20 cellular contexts compared by ENCODE assay signal in the genomic region with DNA sequence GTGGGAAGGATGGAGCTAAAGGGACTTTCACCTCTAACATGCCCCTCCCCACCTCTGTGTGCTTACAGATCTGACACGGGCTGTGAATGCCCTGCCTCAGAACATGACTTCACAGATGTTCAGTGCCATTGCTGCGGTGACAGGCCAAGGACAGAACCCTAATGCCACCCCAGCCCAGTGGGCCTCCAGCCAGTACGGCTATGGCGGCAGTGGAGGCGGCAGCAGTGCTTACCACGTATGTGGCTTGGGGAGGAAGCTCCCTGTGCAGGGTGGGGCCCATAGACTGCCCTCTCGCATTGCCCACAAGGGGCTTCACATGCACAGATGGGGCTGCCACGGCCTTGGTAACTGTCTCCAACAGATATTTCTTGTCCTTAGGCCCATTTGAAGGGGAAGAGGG. TPM values are rescaled to one million over a fixed set of nuclear protein-coding genes. Genes with fewer than 3 reads are reported as not detected.
DNase-seq lines count a peak whose midpoint lies in the region; ATAC-seq, FAIRE-seq and TF ChIP-seq lines count a peak whose summit lies in the region.
"Had no signal": no experiment of that assay in that cellular context is flagged by ENCODE, and none has a peak within 500 bp of the region (broad histone marks: within the 10 kb centered on the region; RNA-seq: fewer than 3 reads in every experiment).

No MANE protein-coding gene starts in this region.

- no peak overlapping the region for H3K18ac ChIP-seq in neuronal stem cell (ENCODE audit: low read length)
- H3K18ac ChIP-seq in mesendoderm (ENCODE audit: low read length): no peak overlapping the region

- TF ChIP-seq RAD21 in HepG2 (CRISPR knock-in tag; IDR thresholded peaks at IDR 0.05): no peak

- in situ Hi-C loops in HepG2 (cut with HindIII; ENCODE audit: extremely low pct_ligation_motif_present, low pct_unique_long_range_greater_than_20kb): no loop called here

- no peaks in the 10 kb centered on the region for H3K79me2 ChIP-seq in HepG2 (ENCODE audit: insufficient read depth, low read length)
- H3K79me2 ChIP-seq in mesendoderm (ENCODE audit: control insufficient read depth, insufficient read depth, low read length): no peaks in the 10 kb centered on the region

- TF ChIP-seq CTCF in HepG2 (CRISPR knock-in tag; IDR thresholded peaks at IDR 0.05): no peak
- no peak for TF ChIP-seq CTCF in right lobe of liver (IDR thresholded peaks at IDR 0.05)
- TF ChIP-seq CTCF in gastroesophageal sphincter (IDR thresholded peaks at IDR 0.05): no peak

- no peak overlapping the region for H4K5ac ChIP-seq in mesendoderm (ENCODE audit: low read length)

- no peak overlapping the region for H3K4me3 ChIP-seq in HepG2 (replicated peaks in 1 of 3; ENCODE audit: insufficient read depth in 1 of 3, low read depth in 2 of 3, low read length in 3 of 3)
- no peak overlapping the region for H3K4me3 ChIP-seq in right lobe of liver
- no peak overlapping the region for H3K4me3 ChIP-seq in neuronal stem cell (ENCODE audit: low read length in 2 of 2)
- H3K4me3 ChIP-seq in mesendoderm (ENCODE audit: low read length): no peak overlapping the region
- H3K4me3 ChIP-seq in gastroesophageal sphincter: no peak overlapping the region
- H3K4me3 ChIP-seq: A549 had no signal

- H4K20me1 ChIP-seq in HepG2 (ENCODE audit: insufficient read depth, low read length): no peaks in the 10 kb centered on the region

- intact Hi-C loops in HepG2 (cut with micrococcal nuclease; ENCODE audit: unreplicated experiment): no loop called here
- intact Hi-C loops in right lobe of liver (cut with DNase I): no loop called here

- no peak overlapping the region for H2AK5ac ChIP-seq in neuronal stem cell (ENCODE audit: low read depth, low read length)
- no peak overlapping the region for H2AK5ac ChIP-seq in mesendoderm (ENCODE audit: low read length)

- no peak for TF ChIP-seq EP300 in HepG2 (IDR thresholded peaks at IDR 0.05; ENCODE audit: low read depth in 2 of 2, low read length in 2 of 2)
- no peak for TF ChIP-seq EP300 in HepG2 (CRISPR knock-in tag; IDR thresholded peaks at IDR 0.05; ENCODE audit: borderline replicate concordance)
- no peak for TF ChIP-seq EP300 in gastroesophageal sphincter (IDR thresholded peaks at IDR 0.05)

- H2BK120ac ChIP-seq in neuronal stem cell (ENCODE audit: low read depth, low read length): no peak overlapping the region
- no peak overlapping the region for H2BK120ac ChIP-seq in mesendoderm (ENCODE audit: low read depth, low read length)

- no peak overlapping the region for H2BK12ac ChIP-seq in neuronal stem cell (ENCODE audit: low read length)

- no peak overlapping the region for H3K14ac ChIP-seq in neuronal stem cell (ENCODE audit: low read length)

- H3K23ac ChIP-seq in neuronal stem cell (ENCODE audit: low read depth, low read length, poor library complexity) (peak overlapping the region; percentile 25), mesendoderm (ENCODE audit: low read length) (no peak overlapping the region)

- H3K9me3 ChIP-seq in HepG2 (ENCODE audit: low read length) (no peaks in the 10 kb centered on the region), right lobe of liver (no peaks in the 10 kb centered on the region), neuronal stem cell (replicated peaks in 1 of 2; ENCODE audit: control insufficient read depth in 2 of 2, insufficient read depth in 1 of 2, low read depth in 1 of 2, low read length in 2 of 2) (no peaks in the 10 kb centered on the region), gastroesophageal sphincter (no peaks in the 10 kb centered on the region)
- H3K9me3 ChIP-seq: A549, BE2C had no signal

- H3K9ac ChIP-seq in HepG2 (ENCODE audit: insufficient read depth, low read depth, low read length): no peak overlapping the region
- no peak overlapping the region for H3K9ac ChIP-seq in neuronal stem cell (ENCODE audit: low read depth, low read length, poor library complexity)
- H3K9ac ChIP-seq in mesendoderm (ENCODE audit: low read length): no peak overlapping the region

- WGBS in HepG2 (ENCODE audit: low lambda C conversion rate): 67% methylated on average over 2 of the region's 8 CpGs
- WGBS in right lobe of liver (ENCODE audit: insufficient coverage, low coverage, low lambda C conversion rate, missing lambda C conversion rate): no CpG with 5 or more reads among the region's 8 CpGs
- WGBS in neuronal stem cell (ENCODE audit: extremely low coverage in 2 of 2, insufficient read length in 2 of 2, insufficient replicate concordance in 1 of 2), 2 donors: no CpG with 5 or more reads among the region's 8 CpGs
- no CpG with 5 or more reads among the region's 8 CpGs for WGBS in mesendoderm (ENCODE audit: extremely low coverage, insufficient coverage, low lambda C conversion rate)
- 70% methylated on average over 5 of the region's 8 CpGs; no CpG with 5 or more reads in 1 of the 2 donors for WGBS in gastroesophageal sphincter (ENCODE audit: low coverage in 1 of 2), 2 donors

- H3K36me3 ChIP-seq in HepG2 (replicated peaks in 1 of 2; ENCODE audit: control insufficient read depth in 1 of 2, insufficient read depth in 2 of 2, low read length in 2 of 2) (peaks cover 36 to 66% of the 10 kb centered on the region in 2 experiments), right lobe of liver (peaks cover 6 to 82% (median 44%) of the 10 kb centered on the region in 4 donors), neuronal stem cell (replicated peaks in 1 of 2; ENCODE audit: control insufficient read depth in 2 of 2, insufficient read depth in 2 of 2, low read length in 2 of 2) (peaks cover 71 to 94% of the 10 kb centered on the region in 2 donors), mesendoderm (ENCODE audit: control insufficient read depth, insufficient read depth, low read length) (peaks cover 40% of the 10 kb centered on the region), gastroesophageal sphincter (peaks cover 0 to 100% of the 10 kb centered on the region in 2 donors)

- peaks cover 79% of the 10 kb centered on the region for H3K4me1 ChIP-seq in HepG2 (ENCODE audit: insufficient read depth, low read length)
- peaks cover 0 to 26% (median 8%) of the 10 kb centered on the region in 4 donors for H3K4me1 ChIP-seq in right lobe of liver
- peaks cover 16% of the 10 kb centered on the region in 2 donors for H3K4me1 ChIP-seq in neuronal stem cell (ENCODE audit: control insufficient read depth in 2 of 2, insufficient read depth in 1 of 2, low read depth in 1 of 2, low read length in 2 of 2)
- no peaks in the 10 kb centered on the region for H3K4me1 ChIP-seq in mesendoderm (ENCODE audit: control insufficient read depth, low read depth, low read length)
- H3K4me1 ChIP-seq in gastroesophageal sphincter: no peaks in the 10 kb centered on the region
- H3K4me1 ChIP-seq: BE2C had no signal

- DNase-seq in HepG2 (ENCODE audit: low spot score): no peak
- no peak for DNase-seq in right lobe of liver
- DNase-seq in neuronal stem cell (ENCODE audit: low spot score): no peak
- DNase-seq in mesendoderm: no peak
- no peak for DNase-seq in left lobe of liver (ENCODE audit: low spot score)
- DNase-seq: BE2C; CD4-positive, alpha-beta memory T cell; DMS153; DMS79 treated with DMSO at 0.1 percent for 48 hours; EL had no signal

- H2AFZ ChIP-seq in HepG2 (ENCODE audit: low read length) (no peak overlapping the region), neuronal stem cell (ENCODE audit: low read length) (no peak overlapping the region)

- ATAC-seq in HepG2 (no peak), right lobe of liver (no peak), gastroesophageal sphincter (no peak), GM21526 (IDR thresholded peaks at IDR 0.05; ENCODE audit: low FRiP score, unreplicated experiment) (no peak), left lobe of liver (no peak)
- ATAC-seq: A549, HCT116 had no signal

- H4K91ac ChIP-seq in neuronal stem cell (ENCODE audit: low read depth, low read length, poor library complexity): no peak overlapping the region

- H3K27ac ChIP-seq in HepG2 (ENCODE audit: extremely low read length, insufficient read depth, low read length): peak overlapping the region; percentile 91
- no peak overlapping the region for H3K27ac ChIP-seq in right lobe of liver
- peak overlapping the region; percentile 77 for H3K27ac ChIP-seq in cingulate gyrus (ENCODE audit: low read depth, low read length)
- H3K27ac ChIP-seq in neuronal stem cell (replicated peaks; ENCODE audit: low read length): no peak overlapping the region
- H3K27ac ChIP-seq in mesendoderm (ENCODE audit: low read depth, low read length): no peak overlapping the region
- no peak overlapping the region for H3K27ac ChIP-seq in gastroesophageal sphincter
- H3K27ac ChIP-seq: C4-2B had no signal

- POLR2A ChIA-PET in HepG2 (lab: Yijun Ruan, JAX): interaction anchor here (1.1 to 8.2 kb wide), 4 partner anchors 11 to 38 kb away, joined by 3 to 145 read pairs (median 20); partner anchors contain the start of genes PROCA1, RPL23A, SDF2 and SUPT6H

- BruUV-seq in HepG2 (replicated peaks; lab: Mats Ljungman, UMichigan): no TSS peak

- H3K4me2 ChIP-seq in HepG2 (ENCODE audit: low read depth, low read length) (no peak overlapping the region), neuronal stem cell (ENCODE audit: insufficient read depth, low read length, poor library complexity, severe bottlenecking) (no peak overlapping the region), mesendoderm (ENCODE audit: low read length) (no peak overlapping the region)
- H3K4me2 ChIP-seq: A549 had no signal

- no peak overlapping the region for H2BK5ac ChIP-seq in neuronal stem cell (ENCODE audit: low read length)
- H2BK5ac ChIP-seq in mesendoderm (ENCODE audit: low read length): no peak overlapping the region

- CTCF ChIA-PET in HepG2 (lab: Yijun Ruan, JAX; ENCODE audit: low intra/inter-chr PET ratio, low total read pairs): no interaction called here

- H4K8ac ChIP-seq in neuronal stem cell (ENCODE audit: low read depth, low read length): no peak overlapping the region
- no peak overlapping the region for H4K8ac ChIP-seq in mesendoderm (ENCODE audit: low read depth, low read length)

- no peaks in the 10 kb centered on the region for H3K79me1 ChIP-seq in neuronal stem cell (ENCODE audit: low read depth, low read length)
- H3K79me1 ChIP-seq in mesendoderm (ENCODE audit: low read length): no peaks in the 10 kb centered on the region

- no peak overlapping the region for H3K56ac ChIP-seq in mesendoderm (ENCODE audit: low read length)

- H2BK15ac ChIP-seq in neuronal stem cell (ENCODE audit: low read length): no peak overlapping the region
- H2BK15ac ChIP-seq in mesendoderm (replicated peaks; ENCODE audit: low read depth): no peak overlapping the region

- H3K4ac ChIP-seq in neuronal stem cell (ENCODE audit: low read length) (no peak overlapping the region), mesendoderm (ENCODE audit: low read depth, low read length) (no peak overlapping the region)

- no peak for FAIRE-seq in HepG2 (lab: Jason Lieb, UNC)
- FAIRE-seq: A549, D721Med, G401.6, GM12892, H54 had no signal

- TF ChIP-seq POLR2A in HepG2 (IDR thresholded peaks at IDR 0.05; ENCODE audit: insufficient read depth in 1 of 2, low read depth in 2 of 2, low read length in 2 of 2): no peak
- TF ChIP-seq POLR2A in right lobe of liver (IDR thresholded peaks at IDR 0.05): no peak
- TF ChIP-seq POLR2A in gastroesophageal sphincter (IDR thresholded peaks at IDR 0.05): no peak

- H3K27me3 ChIP-seq in HepG2 (ENCODE audit: control insufficient read depth in 1 of 2, insufficient read depth in 2 of 2, low read length in 2 of 2) (no peaks in the 10 kb centered on the region), right lobe of liver (no peaks in the 10 kb centered on the region), neuronal stem cell (ENCODE audit: control insufficient read depth in 3 of 3, insufficient read depth in 3 of 3, low read depth in 1 of 3, low read length in 3 of 3) (no peaks in the 10 kb centered on the region), mesendoderm (ENCODE audit: insufficient read depth, low read length, poor library complexity) (no peaks in the 10 kb centered on the region), gastroesophageal sphincter (no peaks in the 10 kb centered on the region)
- H3K27me3 ChIP-seq: BE2C had no signal

RNA-seq across cellular contexts. Expression of gene PROCA1, which starts 11.4 kb away (rescaled TPM):
- total RNA-seq in HepG2 (2016; rRNA removed; fragmentation: Illumina TruSeq; extraction: Trizol) (0.31 and 0.73 TPM in 2 replicates), right lobe of liver (under 1 TPM in 5 of 6 experiments, not detected in 1; 0.18 to 0.97 (median 0.54) TPM), gastroesophageal sphincter (1 to 10 TPM in 2 of 4 donors, under 1 TPM in 1, not detected in 1; 0.40 to 1.9 (median 1.1) TPM), left lobe of liver (0.73 TPM)
- 0.26 and 0.71 TPM in 2 replicates for total RNA-seq in HepG2 (2016; cell fraction: cytosol; rRNA removed; fragmentation: Illumina TruSeq; extraction: Trizol; ENCODE audit: low read depth)
- total RNA-seq in HepG2 (2016; cell fraction: insoluble cytoplasmic fraction; rRNA removed; fragmentation: Illumina TruSeq; extraction: Trizol): 0.63 TPM in 1 of 2 replicates, not detected in the other
- total RNA-seq in HepG2 (2016; cell fraction: membrane; rRNA removed; fragmentation: Illumina TruSeq; extraction: Trizol): 0.52 and 0.93 TPM in 2 replicates
- 1.1 and 1.5 TPM in 2 replicates for total RNA-seq in HepG2 (2016; cell fraction: nucleus; rRNA removed; fragmentation: Illumina TruSeq; extraction: Trizol)
- polyA plus RNA-seq in HepG2 (2011; rRNA removed): 0.82 and 1.5 TPM in 2 replicates
- polyA plus RNA-seq in HepG2 (2011; cell fraction: cytosol; rRNA removed): 0.66 and 0.71 TPM in 2 replicates
- polyA plus RNA-seq in HepG2 (2011; cell fraction: nucleus; rRNA removed): 8.7 and 9.4 TPM in 2 replicates
- 0.89 and 1.1 TPM in 2 replicates for polyA plus RNA-seq in HepG2 (2012)
- polyA plus RNA-seq in HepG2 (2016; cell fraction: cytosol; fragmentation: Illumina TruSeq; extraction: Trizol; ENCODE audit: low read depth): 0.14 and 0.16 TPM in 2 replicates
- 0.33 TPM in 2 replicates for polyA plus RNA-seq in HepG2 (2016; cell fraction: insoluble cytoplasmic fraction; fragmentation: Illumina TruSeq; extraction: Trizol; ENCODE audit: low read depth)
- 0.15 and 0.31 TPM in 2 replicates for polyA plus RNA-seq in HepG2 (2016; cell fraction: membrane; fragmentation: Illumina TruSeq; extraction: Trizol; ENCODE audit: low read depth)
- polyA plus RNA-seq in HepG2 (2016; cell fraction: nucleus; fragmentation: Illumina TruSeq; extraction: Trizol; ENCODE audit: insufficient read depth, low read depth): 4.4 and 5.4 TPM in 2 replicates
- polyA minus RNA-seq in HepG2 (2011; rRNA and poly(A)+ RNA removed; ENCODE audit: low replicate concordance): 1.5 and 5.1 TPM in 2 replicates
- polyA minus RNA-seq in HepG2 (2011; cell fraction: cytosol; rRNA and poly(A)+ RNA removed): 1.1 TPM in 1 of 2 replicates, not detected in the other
- 1.1 and 3.2 TPM in 2 replicates for polyA minus RNA-seq in HepG2 (2011; cell fraction: nucleus; rRNA and poly(A)+ RNA removed)
- 24.4 TPM for polyA plus RNA-seq in neuronal stem cell (2013, experiment 1 of 2)
- polyA plus RNA-seq in neuronal stem cell (2013, experiment 2 of 2): 25.2 TPM
- 11.0 TPM for polyA plus RNA-seq in mesendoderm (2013, experiment 1 of 2)
- polyA plus RNA-seq in mesendoderm (2013, experiment 2 of 2): 12.3 TPM

RNA-seq across cellular contexts. Expression of gene RAB34, which starts 17.4 kb away (rescaled TPM):
- total RNA-seq in HepG2 (2016; rRNA removed; fragmentation: Illumina TruSeq; extraction: Trizol) (0.49 TPM in 1 of 2 replicates, not detected in the other), right lobe of liver (10 to 100 TPM in 1 of 6 experiments, 1 to 10 TPM in 5; 2.5 to 12.5 (median 4.7) TPM), gastroesophageal sphincter (100 to 1,000 TPM; 185 to 219 (median 196) TPM), left lobe of liver (4.9 TPM)
- total RNA-seq in HepG2 (2016; cell fraction: cytosol; rRNA removed; fragmentation: Illumina TruSeq; extraction: Trizol; ENCODE audit: low read depth): not detected in 2 replicates
- 0.17 TPM in 1 of 2 replicates, not detected in the other for total RNA-seq in HepG2 (2016; cell fraction: insoluble cytoplasmic fraction; rRNA removed; fragmentation: Illumina TruSeq; extraction: Trizol)
- 0.41 TPM in 1 of 2 replicates, not detected in the other for total RNA-seq in HepG2 (2016; cell fraction: membrane; rRNA removed; fragmentation: Illumina TruSeq; extraction: Trizol)
- total RNA-seq in HepG2 (2016; cell fraction: nucleus; rRNA removed; fragmentation: Illumina TruSeq; extraction: Trizol): not detected in 2 replicates
- not detected in 2 replicates for polyA plus RNA-seq in HepG2 (2011; rRNA removed)
- 0.16 and 0.24 TPM in 2 replicates for polyA plus RNA-seq in HepG2 (2011; cell fraction: cytosol; rRNA removed)
- 0.31 and 0.50 TPM in 2 replicates for polyA plus RNA-seq in HepG2 (2011; cell fraction: nucleus; rRNA removed)
- not detected in 2 replicates for polyA plus RNA-seq in HepG2 (2012)
- polyA plus RNA-seq in HepG2 (2016; cell fraction: cytosol; fragmentation: Illumina TruSeq; extraction: Trizol; ENCODE audit: low read depth): not detected in 2 replicates
- polyA plus RNA-seq in HepG2 (2016; cell fraction: insoluble cytoplasmic fraction; fragmentation: Illumina TruSeq; extraction: Trizol; ENCODE audit: low read depth): 0.43 TPM in 1 of 2 replicates, not detected in the other
- polyA plus RNA-seq in HepG2 (2016; cell fraction: membrane; fragmentation: Illumina TruSeq; extraction: Trizol; ENCODE audit: low read depth): not detected in 2 replicates
- 1.2 TPM in 1 of 2 replicates, not detected in the other for polyA plus RNA-seq in HepG2 (2016; cell fraction: nucleus; fragmentation: Illumina TruSeq; extraction: Trizol; ENCODE audit: insufficient read depth, low read depth)
- 0.36 and 236 TPM in 2 replicates for polyA minus RNA-seq in HepG2 (2011; rRNA and poly(A)+ RNA removed; ENCODE audit: low replicate concordance)
- polyA minus RNA-seq in HepG2 (2011; cell fraction: cytosol; rRNA and poly(A)+ RNA removed): 1.6 and 2.4 TPM in 2 replicates
- polyA minus RNA-seq in HepG2 (2011; cell fraction: nucleus; rRNA and poly(A)+ RNA removed): 0.52 and 0.62 TPM in 2 replicates
- 76.6 TPM for polyA plus RNA-seq in neuronal stem cell (2013, experiment 1 of 2)
- 73.6 TPM for polyA plus RNA-seq in neuronal stem cell (2013, experiment 2 of 2)
- polyA plus RNA-seq in mesendoderm (2013, experiment 1 of 2): 168 TPM
- 165 TPM for polyA plus RNA-seq in mesendoderm (2013, experiment 2 of 2)

RNA-seq across cellular contexts. Expression of gene RPL23A, which starts 19.5 kb away (rescaled TPM):
- total RNA-seq in HepG2 (2016; rRNA removed; fragmentation: Illumina TruSeq; extraction: Trizol) (1,771 and 1,936 TPM in 2 replicates), right lobe of liver (100 to 1,000 TPM; 212 to 464 (median 362) TPM), gastroesophageal sphincter (100 to 1,000 TPM; 317 to 834 (median 683) TPM), left lobe of liver (346 TPM)
- 2,822 and 3,167 TPM in 2 replicates for total RNA-seq in HepG2 (2016; cell fraction: cytosol; rRNA removed; fragmentation: Illumina TruSeq; extraction: Trizol; ENCODE audit: low read depth)
- 1,674 and 1,907 TPM in 2 replicates for total RNA-seq in HepG2 (2016; cell fraction: insoluble cytoplasmic fraction; rRNA removed; fragmentation: Illumina TruSeq; extraction: Trizol)
- 3,777 and 4,030 TPM in 2 replicates for total RNA-seq in HepG2 (2016; cell fraction: membrane; rRNA removed; fragmentation: Illumina TruSeq; extraction: Trizol)
- total RNA-seq in HepG2 (2016; cell fraction: nucleus; rRNA removed; fragmentation: Illumina TruSeq; extraction: Trizol): 614 and 698 TPM in 2 replicates
- polyA plus RNA-seq in HepG2 (2011; rRNA removed): 1,550 and 1,876 TPM in 2 replicates
- polyA plus RNA-seq in HepG2 (2011; cell fraction: cytosol; rRNA removed): 799 and 1,152 TPM in 2 replicates
- 254 and 402 TPM in 2 replicates for polyA plus RNA-seq in HepG2 (2011; cell fraction: nucleus; rRNA removed)
- 2,570 and 3,235 TPM in 2 replicates for polyA plus RNA-seq in HepG2 (2012)
- 2,876 and 3,535 TPM in 2 replicates for polyA plus RNA-seq in HepG2 (2016; cell fraction: cytosol; fragmentation: Illumina TruSeq; extraction: Trizol; ENCODE audit: low read depth)
- polyA plus RNA-seq in HepG2 (2016; cell fraction: insoluble cytoplasmic fraction; fragmentation: Illumina TruSeq; extraction: Trizol; ENCODE audit: low read depth): 1,761 and 1,897 TPM in 2 replicates
- 3,540 and 3,833 TPM in 2 replicates for polyA plus RNA-seq in HepG2 (2016; cell fraction: membrane; fragmentation: Illumina TruSeq; extraction: Trizol; ENCODE audit: low read depth)
- polyA plus RNA-seq in HepG2 (2016; cell fraction: nucleus; fragmentation: Illumina TruSeq; extraction: Trizol; ENCODE audit: insufficient read depth, low read depth): 1,018 and 1,064 TPM in 2 replicates
- 414 and 1,016 TPM in 2 replicates for polyA minus RNA-seq in HepG2 (2011; rRNA and poly(A)+ RNA removed; ENCODE audit: low replicate concordance)
- 538 and 592 TPM in 2 replicates for polyA minus RNA-seq in HepG2 (2011; cell fraction: cytosol; rRNA and poly(A)+ RNA removed)
- polyA minus RNA-seq in HepG2 (2011; cell fraction: nucleus; rRNA and poly(A)+ RNA removed): 303 and 433 TPM in 2 replicates
- 3,397 TPM for polyA plus RNA-seq in neuronal stem cell (2013, experiment 1 of 2)
- 3,279 TPM for polyA plus RNA-seq in neuronal stem cell (2013, experiment 2 of 2)
- 3,789 TPM for polyA plus RNA-seq in mesendoderm (2013, experiment 1 of 2)
- 3,812 TPM for polyA plus RNA-seq in mesendoderm (2013, experiment 2 of 2)

RNA-seq across cellular contexts. Expression of gene TLCD1, which starts 25.8 kb away (rescaled TPM):
- 9.6 and 19.6 TPM in 2 replicates for total RNA-seq in HepG2 (2016; rRNA removed; fragmentation: Illumina TruSeq; extraction: Trizol)
- total RNA-seq in HepG2 (2016; cell fraction: cytosol; rRNA removed; fragmentation: Illumina TruSeq; extraction: Trizol; ENCODE audit: low read depth): 10.7 and 11.5 TPM in 2 replicates
- total RNA-seq in HepG2 (2016; cell fraction: insoluble cytoplasmic fraction; rRNA removed; fragmentation: Illumina TruSeq; extraction: Trizol): 10.3 and 16.0 TPM in 2 replicates
- 10.0 and 16.0 TPM in 2 replicates for total RNA-seq in HepG2 (2016; cell fraction: membrane; rRNA removed; fragmentation: Illumina TruSeq; extraction: Trizol)
- 9.9 and 10.3 TPM in 2 replicates for total RNA-seq in HepG2 (2016; cell fraction: nucleus; rRNA removed; fragmentation: Illumina TruSeq; extraction: Trizol)
- polyA plus RNA-seq in HepG2 (2011; rRNA removed): 14.9 and 18.1 TPM in 2 replicates
- 20.9 and 25.5 TPM in 2 replicates for polyA plus RNA-seq in HepG2 (2011; cell fraction: cytosol; rRNA removed)
- polyA plus RNA-seq in HepG2 (2011; cell fraction: nucleus; rRNA removed): 6.9 and 8.8 TPM in 2 replicates
- 10.5 and 12.7 TPM in 2 replicates for polyA plus RNA-seq in HepG2 (2012)
- polyA plus RNA-seq in HepG2 (2016; cell fraction: cytosol; fragmentation: Illumina TruSeq; extraction: Trizol; ENCODE audit: low read depth): 11.3 and 18.1 TPM in 2 replicates
- polyA plus RNA-seq in HepG2 (2016; cell fraction: insoluble cytoplasmic fraction; fragmentation: Illumina TruSeq; extraction: Trizol; ENCODE audit: low read depth): 10.2 and 11.3 TPM in 2 replicates
- 11.2 and 17.1 TPM in 2 replicates for polyA plus RNA-seq in HepG2 (2016; cell fraction: membrane; fragmentation: Illumina TruSeq; extraction: Trizol; ENCODE audit: low read depth)
- 24.7 and 27.8 TPM in 2 replicates for polyA plus RNA-seq in HepG2 (2016; cell fraction: nucleus; fragmentation: Illumina TruSeq; extraction: Trizol; ENCODE audit: insufficient read depth, low read depth)
- polyA minus RNA-seq in HepG2 (2011; rRNA and poly(A)+ RNA removed; ENCODE audit: low replicate concordance): 20.6 and 67.0 TPM in 2 replicates
- polyA minus RNA-seq in HepG2 (2011; cell fraction: cytosol; rRNA and poly(A)+ RNA removed): 5.7 and 8.6 TPM in 2 replicates
- polyA minus RNA-seq in HepG2 (2011; cell fraction: nucleus; rRNA and poly(A)+ RNA removed): 6.7 TPM in 2 replicates
- 10 to 100 TPM in 1 of 6 experiments, 1 to 10 TPM in 5; 2.9 to 11.0 (median 7.0) TPM for total RNA-seq in right lobe of liver
- polyA plus RNA-seq in neuronal stem cell (2013, experiment 1 of 2): 9.1 TPM
- polyA plus RNA-seq in neuronal stem cell (2013, experiment 2 of 2): 8.3 TPM
- polyA plus RNA-seq in mesendoderm (2013, experiment 1 of 2): 44.3 TPM
- polyA plus RNA-seq in mesendoderm (2013, experiment 2 of 2): 46.0 TPM
- 1 to 10 TPM in 2 of 4 donors, not detected in 2; 1.1 to 2.8 TPM for total RNA-seq in gastroesophageal sphincter
- 4.8 TPM for total RNA-seq in left lobe of liver

RNA-seq across cellular contexts. Expression of gene NEK8, which starts 28.3 kb away (rescaled TPM):
- total RNA-seq in HepG2 (2016; rRNA removed; fragmentation: Illumina TruSeq; extraction: Trizol) (4.3 and 5.8 TPM in 2 replicates), right lobe of liver (1 to 10 TPM; 1.6 to 5.4 (median 3.2) TPM), gastroesophageal sphincter (1 to 10 TPM in 2 of 4 donors, under 1 TPM in 1, not detected in 1; 0.94 to 2.0 (median 1.8) TPM), left lobe of liver (3.2 TPM)
- 2.1 and 2.5 TPM in 2 replicates for total RNA-seq in HepG2 (2016; cell fraction: cytosol; rRNA removed; fragmentation: Illumina TruSeq; extraction: Trizol; ENCODE audit: low read depth)
- 4.6 and 5.8 TPM in 2 replicates for total RNA-seq in HepG2 (2016; cell fraction: insoluble cytoplasmic fraction; rRNA removed; fragmentation: Illumina TruSeq; extraction: Trizol)
- 2.2 and 2.8 TPM in 2 replicates for total RNA-seq in HepG2 (2016; cell fraction: membrane; rRNA removed; fragmentation: Illumina TruSeq; extraction: Trizol)
- total RNA-seq in HepG2 (2016; cell fraction: nucleus; rRNA removed; fragmentation: Illumina TruSeq; extraction: Trizol): 7.2 and 8.5 TPM in 2 replicates
- 13.5 and 15.6 TPM in 2 replicates for polyA plus RNA-seq in HepG2 (2011; rRNA removed)
- polyA plus RNA-seq in HepG2 (2011; cell fraction: cytosol; rRNA removed): 6.9 and 8.5 TPM in 2 replicates
- polyA plus RNA-seq in HepG2 (2011; cell fraction: nucleus; rRNA removed): 30.2 and 33.0 TPM in 2 replicates
- 5.5 and 5.8 TPM in 2 replicates for polyA plus RNA-seq in HepG2 (2012)
- 0.73 and 0.88 TPM in 2 replicates for polyA plus RNA-seq in HepG2 (2016; cell fraction: cytosol; fragmentation: Illumina TruSeq; extraction: Trizol; ENCODE audit: low read depth)
- 4.8 and 5.9 TPM in 2 replicates for polyA plus RNA-seq in HepG2 (2016; cell fraction: insoluble cytoplasmic fraction; fragmentation: Illumina TruSeq; extraction: Trizol; ENCODE audit: low read depth)
- polyA plus RNA-seq in HepG2 (2016; cell fraction: membrane; fragmentation: Illumina TruSeq; extraction: Trizol; ENCODE audit: low read depth): 1.9 and 2.3 TPM in 2 replicates
- polyA plus RNA-seq in HepG2 (2016; cell fraction: nucleus; fragmentation: Illumina TruSeq; extraction: Trizol; ENCODE audit: insufficient read depth, low read depth): 20.8 and 23.8 TPM in 2 replicates
- polyA minus RNA-seq in HepG2 (2011; rRNA and poly(A)+ RNA removed; ENCODE audit: low replicate concordance): 21.9 and 30.0 TPM in 2 replicates
- polyA minus RNA-seq in HepG2 (2011; cell fraction: cytosol; rRNA and poly(A)+ RNA removed): 1.8 and 2.3 TPM in 2 replicates
- 18.7 and 19.6 TPM in 2 replicates for polyA minus RNA-seq in HepG2 (2011; cell fraction: nucleus; rRNA and poly(A)+ RNA removed)
- 4.5 TPM for polyA plus RNA-seq in neuronal stem cell (2013, experiment 1 of 2)
- 4.3 TPM for polyA plus RNA-seq in neuronal stem cell (2013, experiment 2 of 2)
- 6.8 TPM for polyA plus RNA-seq in mesendoderm (2013, experiment 1 of 2)
- 6.5 TPM for polyA plus RNA-seq in mesendoderm (2013, experiment 2 of 2)

Comparison
In these comparisons a context has a peak if more than half of its experiments do, and no peak if none do; other contexts are left out.
1. H3K27ac ChIP-seq: peak in HepG2 (single experiment) and cingulate gyrus (single experiment); none in right lobe of liver (0 of 3), neuronal stem cell (single experiment), mesendoderm (single experiment) and gastroesophageal sphincter (0 of 4).
2. RNA of gene RAB34, which starts 17.4 kb away (total RNA-seq): 185 to 219 TPM in gastroesophageal sphincter; 2.5 to 12.5 TPM in right lobe of liver, 4.9 TPM in left lobe of liver (single experiment) and 0.17 to 0.49 TPM in HepG2; every median in the first group is over 10 times any median in the second.